Comparison of ENCODE assay signal across 8 cellular contexts in the genomic region with DNA sequence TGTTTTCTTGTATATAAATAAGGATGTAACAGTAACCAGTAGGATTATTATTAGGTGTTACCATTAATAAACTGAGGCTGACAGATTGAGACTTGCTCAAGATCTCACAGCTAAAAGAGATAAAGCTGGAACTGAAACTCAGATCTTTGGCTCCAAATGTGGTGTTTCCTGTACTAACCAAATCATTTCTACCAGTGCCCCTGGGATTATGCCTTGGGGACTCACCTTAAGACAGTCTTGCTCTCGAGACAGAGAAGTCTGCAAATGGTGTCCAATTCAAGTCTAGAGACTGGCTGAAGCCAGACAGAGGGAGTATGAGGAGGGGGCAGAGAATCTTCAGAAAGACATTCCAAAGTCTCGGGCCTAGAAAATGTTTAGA. TPM values are rescaled to one million over a fixed set of nuclear protein-coding genes. Genes with fewer than 3 reads are reported as not detected.
DNase-seq lines count a peak whose midpoint lies in the region; ATAC-seq and TF ChIP-seq lines count a peak whose summit lies in the region.

No MANE protein-coding gene starts in this region.

- H3K4me2 ChIP-seq in SU-DHL-6 (ENCODE audit: low read depth, low read length, poor library complexity, severe bottlenecking) = peak overlapping the region; percentile 85

- H3K9ac ChIP-seq in SU-DHL-6 (ENCODE audit: low read length) = peak overlapping the region; percentile 91

- H3K9me3 ChIP-seq in SU-DHL-6 (ENCODE audit: insufficient read depth, low read length) (peaks cover 9% of the 10 kb centered on the region; the same call in 1 of the 2 replicates), muscle layer of duodenum (ENCODE audit: control insufficient read depth in 1 of 2, low read length in 2 of 2) (peaks cover 0 to 10% of the 10 kb centered on the region in 2 donors), MG63 (0 out of 2 replicates have a peak, but pooled peaks cover 2% of the 10 kb centered on the region)

- H3K79me2 ChIP-seq in SU-DHL-6 (ENCODE audit: insufficient read depth, low read length) = peaks cover 44% of the 10 kb centered on the region

- DNase-seq in GM12865 (ENCODE audit: low read depth) (peak; percentile 85), DMS53 (lab: John Stamatoyannopoulos, UW) (no peak), EL (no peak), MG63 (no peak)
- no peak for DNase-seq in stimulated activated CD4-positive, alpha-beta T cell treated with anti-CD3 and anti-CD28 coated beads, Interleukin-1b, Interleukin-23, amount 100 ng/mL, for 48 hours

- TF ChIP-seq CTCF in GM12865 (IDR thresholded peaks at IDR 0.05; ENCODE audit: insufficient read depth, low read depth, low read length, missing control alignments) = no peak
- TF ChIP-seq CTCF in SU-DHL-6 (IDR thresholded peaks at IDR 0.05; ENCODE audit: insufficient read depth, low read length, poor library complexity, severe bottlenecking) = no peak

- H3K36me3 ChIP-seq in SU-DHL-6 (ENCODE audit: low read length) (peaks cover 12% of the 10 kb centered on the region; the same call in 1 of the 2 replicates), muscle layer of duodenum (ENCODE audit: control insufficient read depth in 1 of 2, insufficient read depth in 2 of 2, low read length in 2 of 2) (no peaks in the 10 kb centered on the region), MG63 (no peaks in the 10 kb centered on the region)

- no peak overlapping the region for H2AFZ ChIP-seq in SU-DHL-6 (ENCODE audit: low read depth, low read length, severe bottlenecking)

- H3F3A ChIP-seq in SU-DHL-6 (ENCODE audit: insufficient read depth) = peaks cover 42% of the 10 kb centered on the region

- ATAC-seq in GM21529 (IDR thresholded peaks at IDR 0.05; ENCODE audit: unreplicated experiment) = peak; percentile 37

- H3K4me3 ChIP-seq in GM12865 (ENCODE audit: low read depth, low read length) (peak overlapping the region; percentile 82), SU-DHL-6 (ENCODE audit: insufficient read depth, low read length, poor library complexity, severe bottlenecking) (peak overlapping the region; percentile 96), muscle layer of duodenum (ENCODE audit: low read depth in 1 of 2, low read length in 2 of 2) (peak overlapping the region in 1 of 2 donors; percentile 67), MG63 (no peak overlapping the region)

- H3K9me2 ChIP-seq in SU-DHL-6 (replicated peaks; ENCODE audit: insufficient read depth, low read length) = no peaks in the 10 kb centered on the region

- H3K27ac ChIP-seq in SU-DHL-6 (ENCODE audit: low read depth, low read length) (peak overlapping the region; percentile 97), muscle layer of duodenum (ENCODE audit: low read length) (peak overlapping the region; percentile 77)

- H3K27me3 ChIP-seq in SU-DHL-6 (ENCODE audit: low read length) (no peaks in the 10 kb centered on the region), muscle layer of duodenum (ENCODE audit: low read depth, low read length) (no peaks in the 10 kb centered on the region), MG63 (no peaks in the 10 kb centered on the region)

- peaks cover 13% of the 10 kb centered on the region; the same call in 1 of the 2 replicates for H4K20me1 ChIP-seq in SU-DHL-6 (ENCODE audit: low read depth, low read length)

- no peaks in the 10 kb centered on the region for H3K4me1 ChIP-seq in muscle layer of duodenum (ENCODE audit: control insufficient read depth in 1 of 2, insufficient read depth in 2 of 2, low read length in 2 of 2)

RNA-seq across cellular contexts. Expression of a gene that starts 0.6 kb away (rescaled TPM):
- not detected in 2 replicates for total RNA-seq in MG63 (2014; rRNA removed; shearing (Covaris generic); ENCODE audit: low replicate concordance)
